In genomic region chr10:3625959-3626751, GRCh38 we compare ENCODE assay signal across 11 cellular contexts.
DNase-seq lines count a peak whose midpoint lies in the region; ATAC-seq, FAIRE-seq and TF ChIP-seq lines count a peak whose summit lies in the region.
"Had no signal": no experiment of that assay in that cellular context is flagged by ENCODE, and none has a peak within 500 bp of the region (broad histone marks: within the 10 kb centered on the region; RNA-seq: fewer than 3 reads in every experiment).

No MANE protein-coding gene starts in this region.

- peaks cover 7% of the 10 kb centered on the region for H3K4me1 Mint-ChIP-seq in CD8-positive, alpha-beta T cell (ENCODE audit: low read depth)

- no peak overlapping the region for H3K9ac ChIP-seq in kidney (ENCODE audit: low read length in 2 of 2)

- intact Hi-C loops in kidney (cut with DNase I) = no loop called here
- intact Hi-C loops in CD8-positive, alpha-beta T cell (cut with DNase I, micrococcal nuclease) = no loop called here

- no peaks in the 10 kb centered on the region for H3K36me3 Mint-ChIP-seq in CD8-positive, alpha-beta T cell

- peak; percentile 83 for DNase-seq in fibroblast of gingiva (ENCODE audit: low read depth)
- DNase-seq in cerebellar cortex (ENCODE audit: low spot score) = no peak
- no peak for DNase-seq in kidney
- no peak for DNase-seq in CD8-positive, alpha-beta T cell
- DNase-seq in iPS-NIHi7 (ENCODE audit: extremely low spot score) = no peak
- DNase-seq: activated CD4-positive, alpha-beta T cell treated with anti-CD3 and anti-CD28 coated beads for 48 hours; NCI-H146 had no signal

- H3K4me3 ChIP-seq in GM08714 (ENCODE audit: low read length) (peak overlapping the region; percentile 20; the same call in 1 of the 2 replicates), kidney (ENCODE audit: low read length in 2 of 2) (no peak overlapping the region)
- H3K4me3 ChIP-seq in CD8-positive, alpha-beta T cell (ENCODE audit: low read depth, low read length) = no peak overlapping the region

- H3K27me3 Mint-ChIP-seq in CD8-positive, alpha-beta T cell (ENCODE audit: low read depth) = no peaks in the 10 kb centered on the region

- no peak overlapping the region for H3K27ac ChIP-seq in kidney (ENCODE audit: low read depth in 2 of 2, low read length in 2 of 2)
- H3K27ac ChIP-seq in CD8-positive, alpha-beta T cell (ENCODE audit: low read depth, low read length) = no peak overlapping the region

- H3K9me3 ChIP-seq in kidney (ENCODE audit: control insufficient read depth in 1 of 2, low read length in 2 of 2) = no peaks in the 10 kb centered on the region
- H3K9me3 ChIP-seq in CD8-positive, alpha-beta T cell (ENCODE audit: low read length) = no peaks in the 10 kb centered on the region

- H3K27me3 ChIP-seq in CD8-positive, alpha-beta T cell (ENCODE audit: insufficient read depth, low read length) = no peaks in the 10 kb centered on the region

- no peak overlapping the region for H3K4me3 Mint-ChIP-seq in CD8-positive, alpha-beta T cell
- H3K4me3 Mint-ChIP-seq: nephron had no signal

- no peaks in the 10 kb centered on the region for H3K36me3 ChIP-seq in kidney (ENCODE audit: control insufficient read depth in 1 of 2, insufficient read depth in 2 of 2, low read length in 2 of 2)
- H3K36me3 ChIP-seq in CD8-positive, alpha-beta T cell (ENCODE audit: insufficient read depth, low read length) = no peaks in the 10 kb centered on the region

- CTCF ChIA-PET in CD8-positive, alpha-beta T cell (lab: Charles Lee) = no interaction called here

- TF ChIP-seq CTCF in kidney (IDR thresholded peaks at IDR 0.05; ENCODE audit: borderline replicate concordance, extremely low read depth, insufficient read depth) = no peak
- no peak for TF ChIP-seq CTCF in CD8-positive, alpha-beta T cell (IDR thresholded peaks at IDR 0.05)

- ATAC-seq in GM21526 (IDR thresholded peaks at IDR 0.05; ENCODE audit: low FRiP score, unreplicated experiment) (peak; percentile 69), HG03457 (IDR thresholded peaks at IDR 0.05; ENCODE audit: unreplicated experiment) (peak; percentile 57)
- no peak for ATAC-seq in CD8-positive, alpha-beta T cell

- no peak for FAIRE-seq in kidney (lab: Jason Lieb, UNC)

- peaks cover 0 to 3% of the 10 kb centered on the region in 2 donors for H3K4me1 ChIP-seq in kidney (ENCODE audit: control insufficient read depth in 1 of 2, insufficient read depth in 1 of 2, low read depth in 1 of 2, low read length in 2 of 2)
- H3K4me1 ChIP-seq in CD8-positive, alpha-beta T cell (ENCODE audit: insufficient read depth, low read length) = no peaks in the 10 kb centered on the region

- H3K27ac Mint-ChIP-seq in CD8-positive, alpha-beta T cell = no peak overlapping the region
- H3K27ac Mint-ChIP-seq: nephron had no signal

- POLR2A ChIA-PET in CD8-positive, alpha-beta T cell (lab: Charles Lee) = no interaction called here

- no peaks in the 10 kb centered on the region for H3K9me3 Mint-ChIP-seq in CD8-positive, alpha-beta T cell
